In the genomic region with DNA sequence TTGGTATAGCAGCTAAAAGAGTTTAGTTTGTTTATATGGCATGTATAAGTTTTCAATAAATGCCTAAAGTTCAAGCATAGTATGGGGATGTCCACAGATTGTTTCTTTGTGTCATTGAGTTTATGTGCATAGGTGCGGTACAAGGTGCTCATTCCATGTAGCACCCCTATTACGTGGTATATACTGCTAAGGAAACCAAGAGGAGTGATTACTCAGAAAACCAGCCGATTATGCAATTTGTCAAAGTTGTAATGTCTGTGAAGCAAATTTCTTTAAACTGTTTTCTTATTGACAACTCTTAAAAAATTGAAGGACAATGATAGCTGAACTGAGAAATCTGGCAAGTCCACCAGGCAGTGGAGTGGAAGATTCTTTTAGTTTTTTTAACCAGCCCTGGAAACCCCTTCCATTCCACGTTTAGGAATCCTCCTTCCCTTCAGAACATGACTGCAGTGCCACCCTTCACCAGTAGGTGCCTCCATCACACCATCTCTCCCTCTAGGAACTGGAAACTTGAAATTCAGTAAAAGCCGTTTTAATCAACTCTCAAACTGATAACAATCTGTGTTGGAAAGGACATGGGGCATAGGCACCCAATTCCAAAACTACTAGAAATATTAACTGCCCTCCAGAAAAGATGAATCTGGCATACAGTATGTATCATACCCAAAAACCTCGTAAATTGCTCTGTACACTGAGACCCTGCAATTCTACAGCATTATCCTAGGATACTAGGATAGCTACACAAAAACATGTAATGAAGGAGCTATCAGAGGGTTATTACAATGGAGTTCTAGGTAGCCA, we compare ENCODE assay signal across 9 cellular contexts. TPM values are rescaled to one million over a fixed set of nuclear protein-coding genes. Genes with fewer than 3 reads are reported as not detected.
A peak's percentile ranks its signal among the peaks of the same experiment; 100 is the strongest.
DNase-seq lines count a peak whose midpoint lies in the region; ATAC-seq and TF ChIP-seq lines count a peak whose summit lies in the region.
"Had no signal": no experiment of that assay in that cellular context is flagged by ENCODE, and none has a peak within 500 bp of the region (broad histone marks: within the 10 kb centered on the region; RNA-seq: fewer than 3 reads in every experiment).

No MANE protein-coding gene starts in this region.

- H3K9ac ChIP-seq in liver (ENCODE audit: low read depth in 1 of 2, low read length in 2 of 2): no peak overlapping the region

- CTCF ChIA-PET in activated CD4-positive, alpha-beta T cell treated with anti-CD3 and anti-CD28 coated beads for 36 hours (lab: Charles Lee): interaction anchor here (0.6 to 4.1 kb wide), 29 partner anchors 12 to 1846 kb away, joined by 3 to 16 read pairs (median 4); partner anchors contain the start of genes ERI2 and REXO5

- intact Hi-C loops in activated CD4-positive, alpha-beta T cell treated with anti-CD3 and anti-CD28 coated beads for 36 hours (cut with DNase I, micrococcal nuclease): loop anchor here (1.0 to 10.0 kb wide), 7 partner anchors 51 to 425 kb away; partner anchors contain the start of genes CRYM (in 1 of the 2), DCUN1D3 (in 1 of the 2) and LYRM1 (in 1 of the 2)

- no peak overlapping the region for H3K27ac Mint-ChIP-seq in activated CD4-positive, alpha-beta T cell treated with anti-CD3 and anti-CD28 coated beads for 36 hours
- H3K27ac Mint-ChIP-seq: stimulated activated naive CD8-positive, alpha-beta T cell treated with anti-CD3 and anti-CD28 coated beads, Interleukin-15, Interleukin-2, amounts not matched to agents 100 ng/mL and 50 ng/mL, for 24 hours had no signal

- H3K4me3 ChIP-seq in choroid plexus epithelial cell (ENCODE audit: low read depth, low read length): no peak overlapping the region
- no peak overlapping the region for H3K4me3 ChIP-seq in liver (ENCODE audit: low read depth in 1 of 3, low read length in 3 of 3)

- no peaks in the 10 kb centered on the region for H3K27me3 Mint-ChIP-seq in activated CD4-positive, alpha-beta T cell treated with anti-CD3 and anti-CD28 coated beads for 36 hours
- H3K27me3 Mint-ChIP-seq: stimulated activated naive CD8-positive, alpha-beta T cell treated with anti-CD3 and anti-CD28 coated beads, Interleukin-15, Interleukin-2, amounts not matched to agents 100 ng/mL and 50 ng/mL, for 24 hours had no signal

- H3K9me3 Mint-ChIP-seq in activated CD4-positive, alpha-beta T cell treated with anti-CD3 and anti-CD28 coated beads for 36 hours (ENCODE audit: low read depth): no peaks in the 10 kb centered on the region
- H3K9me3 Mint-ChIP-seq: stimulated activated naive CD8-positive, alpha-beta T cell treated with anti-CD3 and anti-CD28 coated beads, Interleukin-15, Interleukin-2, amounts not matched to agents 100 ng/mL and 50 ng/mL, for 24 hours had no signal

- H3K4me3 Mint-ChIP-seq in activated CD4-positive, alpha-beta T cell treated with anti-CD3 and anti-CD28 coated beads for 36 hours: no peak overlapping the region
- H3K4me3 Mint-ChIP-seq: stimulated activated naive CD8-positive, alpha-beta T cell treated with anti-CD3 and anti-CD28 coated beads, Interleukin-15, Interleukin-2, amounts not matched to agents 100 ng/mL and 50 ng/mL, for 24 hours had no signal

- POLR2A ChIA-PET in activated CD4-positive, alpha-beta T cell treated with anti-CD3 and anti-CD28 coated beads for 36 hours (lab: Charles Lee): no interaction called here

- TF ChIP-seq RAD21 in liver (IDR thresholded peaks at IDR 0.05): peak; percentile 99 to 100

- WGBS in liver: 44% methylated on average over 6 of the region's 6 CpGs

- ATAC-seq in activated CD4-positive, alpha-beta T cell treated with anti-CD3 and anti-CD28 coated beads for 36 hours: peak; percentile 57
- no peak for ATAC-seq in HG02610 (IDR thresholded peaks at IDR 0.05; ENCODE audit: unreplicated experiment)

- no peak overlapping the region for H3K27ac ChIP-seq in liver (ENCODE audit: low read depth in 1 of 2, low read length in 2 of 2)

- peaks cover 13% of the 10 kb centered on the region for H3K4me1 Mint-ChIP-seq in activated CD4-positive, alpha-beta T cell treated with anti-CD3 and anti-CD28 coated beads for 36 hours

- H3K4me1 ChIP-seq in liver (ENCODE audit: control insufficient read depth in 4 of 4, insufficient read depth in 4 of 4, low read length in 3 of 4): peaks cover 2 to 19% (median 18%) of the 10 kb centered on the region in 4 donors

- no peaks in the 10 kb centered on the region for H3K27me3 ChIP-seq in liver (ENCODE audit: control insufficient read depth in 4 of 4, insufficient read depth in 4 of 4, low read length in 3 of 4)

- peaks cover 5% of the 10 kb centered on the region for H3K36me3 Mint-ChIP-seq in activated CD4-positive, alpha-beta T cell treated with anti-CD3 and anti-CD28 coated beads for 36 hours (ENCODE audit: low read depth)

- peaks cover 0 to 3% (median 0%) of the 10 kb centered on the region in 4 donors for H3K36me3 ChIP-seq in liver (ENCODE audit: control insufficient read depth in 4 of 4, insufficient read depth in 3 of 4, low read depth in 1 of 4, low read length in 3 of 4)

- DNase-seq in SIG-M5 treated with dmso at 0.1 percent for 504 hours (lab: John Stamatoyannopoulos, UW; ENCODE audit: unreplicated experiment) (peak; percentile 53), SIG-M5 (lab: John Stamatoyannopoulos, UW) (no peak), NCI-H2196 (lab: John Stamatoyannopoulos, UW; ENCODE audit: unreplicated experiment) (peak; percentile 77), choroid plexus epithelial cell (ENCODE audit: low read depth) (peak; percentile 82)
- DNase-seq in activated CD4-positive, alpha-beta T cell treated with anti-CD3 and anti-CD28 coated beads for 36 hours: peak; percentile 78
- DNase-seq in stimulated activated CD4-positive, alpha-beta T cell treated with anti-CD3 and anti-CD28 coated beads, Interleukin-4, amount 100 ng/mL, for 48 hours (ENCODE audit: low read depth in 2 of 2): peak; percentile 50 to 55

- no peaks in the 10 kb centered on the region for H3K9me3 ChIP-seq in liver (ENCODE audit: control insufficient read depth in 4 of 4, low read length in 3 of 4)

- TF ChIP-seq CTCF in choroid plexus epithelial cell (conservative IDR thresholded peaks at IDR 0.05; ENCODE audit: low read depth, low read length) (peak; percentile 100), liver (IDR thresholded peaks at IDR 0.05; ENCODE audit: low read depth, low read length, missing input control) (peak; percentile 98)

TF ChIP-seq in liver, 16 proteins besides CTCF, POLR2A, EP300 and RAD21:
- no peak for TF ChIP-seq SP1 (IDR thresholded peaks at IDR 0.05)
- no peak for TF ChIP-seq TAF1 (conservative IDR thresholded peaks at IDR 0.05)
- no peak for TF ChIP-seq FOXA2 (IDR thresholded peaks at IDR 0.05)
- TF ChIP-seq RXRA (IDR thresholded peaks at IDR 0.05): no peak
- TF ChIP-seq FOXA1 (IDR thresholded peaks at IDR 0.05): no peak
- TF ChIP-seq HNF4G (IDR thresholded peaks at IDR 0.05): no peak
- no peak for TF ChIP-seq NR2F2 (IDR thresholded peaks at IDR 0.05)
- no peak for TF ChIP-seq MAX (IDR thresholded peaks at IDR 0.05)
- no peak for TF ChIP-seq YY1 (IDR thresholded peaks at IDR 0.05)

RNA-seq across cellular contexts. Expression of gene REXO5, which starts 43.5 kb away (rescaled TPM):
- total RNA-seq in activated CD4-positive, alpha-beta T cell treated with anti-CD3 and anti-CD28 coated beads for 36 hours: 10 to 100 TPM; 17.9 to 20.4 TPM
- 10 to 100 TPM in 1 of 2 donors, 1 to 10 TPM in 1; 2.1 to 10.6 TPM for total RNA-seq in liver
- polyA plus RNA-seq in liver: 1 to 10 TPM in 1 of 2 donors, under 1 TPM in 1; 0.83 to 1.6 TPM

RNA-seq across cellular contexts. Expression of gene ERI2, which starts 43.5 kb away (rescaled TPM):
- total RNA-seq in activated CD4-positive, alpha-beta T cell treated with anti-CD3 and anti-CD28 coated beads for 36 hours: 10 to 100 TPM; 17.6 to 19.8 TPM
- 10 to 100 TPM; 26.0 to 79.1 TPM for total RNA-seq in liver
- polyA plus RNA-seq in liver: 10 to 100 TPM in 1 of 2 donors, 1 to 10 TPM in 1; 8.8 to 12.2 TPM

RNA-seq across cellular contexts. Expression of gene DCUN1D3, which starts 50.4 kb away (rescaled TPM):
- 1 to 10 TPM; 4.2 to 5.1 TPM for total RNA-seq in activated CD4-positive, alpha-beta T cell treated with anti-CD3 and anti-CD28 coated beads for 36 hours
- total RNA-seq in liver: 10 to 100 TPM in 1 of 2 donors, 1 to 10 TPM in 1; 4.9 to 16.8 TPM
- polyA plus RNA-seq in liver: 1 to 10 TPM; 2.7 to 4.6 TPM

RNA-seq across cellular contexts. Expression of gene LYRM1, which starts 50.8 kb away (rescaled TPM):
- 10 to 100 TPM; 24.7 to 29.5 TPM for total RNA-seq in activated CD4-positive, alpha-beta T cell treated with anti-CD3 and anti-CD28 coated beads for 36 hours
- 10 to 100 TPM; 33.2 to 49.5 TPM for total RNA-seq in liver
- 10 to 100 TPM; 52.0 to 57.3 TPM for polyA plus RNA-seq in liver
